8 cellular contexts compared by ENCODE assay signal in the genomic region with DNA sequence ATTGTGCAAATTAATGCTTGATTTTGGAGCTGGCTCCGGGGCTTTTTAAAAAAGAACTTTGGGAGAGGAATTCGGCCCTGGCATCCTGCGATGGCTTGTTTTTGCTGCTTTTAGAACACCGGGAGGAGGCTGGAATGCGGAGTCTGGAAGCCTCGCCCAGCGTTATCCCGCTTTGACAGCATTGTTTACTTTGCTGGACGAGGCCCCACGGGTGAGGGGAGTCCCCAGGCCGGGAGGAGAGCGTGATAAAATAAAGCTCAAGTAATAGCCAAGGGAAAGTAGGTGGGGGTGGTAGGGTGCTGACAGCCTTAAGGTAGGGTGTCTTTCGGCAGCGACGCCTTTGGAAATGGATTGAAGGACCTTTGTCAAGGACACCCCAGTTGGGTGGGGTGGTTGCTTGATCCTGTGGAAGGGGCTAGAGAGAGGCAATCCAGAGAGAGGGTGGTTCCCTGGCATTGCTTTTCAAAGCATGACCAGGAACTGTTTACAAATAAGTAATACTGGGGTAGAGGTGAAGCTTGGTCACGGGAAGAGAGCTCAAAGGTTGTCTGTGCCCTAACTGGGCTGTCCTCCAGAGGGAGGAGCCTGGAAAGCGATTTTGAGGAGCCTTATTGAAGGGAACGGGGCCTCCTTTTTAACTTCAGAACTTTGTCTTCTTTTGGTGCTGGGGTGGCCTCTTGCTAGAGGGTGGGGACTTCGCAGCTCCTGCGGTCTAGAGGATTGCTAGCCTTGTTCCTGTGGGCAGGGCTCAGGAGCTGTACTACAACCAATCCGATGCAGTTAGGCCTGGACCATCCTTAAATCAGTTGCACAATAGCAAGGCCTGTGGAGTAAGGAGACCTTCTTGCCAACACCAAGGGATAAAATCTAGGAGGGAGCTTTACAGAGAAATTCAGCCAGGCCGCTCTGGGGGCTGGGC. TPM values are rescaled to one million over a fixed set of nuclear protein-coding genes. Genes with fewer than 3 reads are reported as not detected.
A peak's percentile ranks its signal among the peaks of the same experiment; 100 is the strongest.
DNase-seq lines count a peak whose midpoint lies in the region; ATAC-seq and TF ChIP-seq lines count a peak whose summit lies in the region.

No MANE protein-coding gene starts in this region.

- peaks cover 26% of the 10 kb centered on the region for H3K36me3 Mint-ChIP-seq in activated CD8-positive, alpha-beta T cell treated with anti-CD3 and anti-CD28 coated beads, Interleukin-2, amount 10 ng/mL, durations not matched to agents 7 days and 5 days (ENCODE audit: low read depth)

- no peaks in the 10 kb centered on the region for H3K9me3 Mint-ChIP-seq in activated CD8-positive, alpha-beta T cell treated with anti-CD3 and anti-CD28 coated beads, Interleukin-2, amount 10 ng/mL, durations not matched to agents 7 days and 5 days (ENCODE audit: insufficient read depth)

- H3K9ac ChIP-seq in mucosa of stomach (ENCODE audit: low read length): peak overlapping the region; percentile 93

- peak; percentile 88 for DNase-seq in Ammon's horn (ENCODE audit: low spot score)
- peak; percentile 16 for DNase-seq in NAMALWA (ENCODE audit: low spot score)
- peak; percentile 64 for DNase-seq in activated CD8-positive, alpha-beta T cell treated with anti-CD3 and anti-CD28 coated beads, Interleukin-2, amount 10 ng/mL, durations not matched to agents 7 days and 5 days
- DNase-seq in tibial artery: peak; percentile 95 to 96

- intact Hi-C loops in tibial artery (cut with DNase I; ENCODE audit: low total_unique reads): no loop called here

- no peak for TF ChIP-seq CTCF in tibial artery (IDR thresholded peaks at IDR 0.05)

- peak overlapping the region; percentile 52 for H3K4me3 ChIP-seq in mucosa of stomach (ENCODE audit: low read length)
- H3K4me3 ChIP-seq in tibial artery: peak overlapping the region; percentile 91 to 98

- CTCF ChIA-PET in activated CD8-positive, alpha-beta T cell treated with anti-CD3 and anti-CD28 coated beads, Interleukin-2, amount 10 ng/mL, durations not matched to agents 7 days and 5 days (lab: Charles Lee): interaction anchor here (0.7 to 5.0 kb wide), 15 partner anchors 9 to 312 kb away, joined by 3 to 26 read pairs (median 4); partner anchors contain the start of genes PPA1 and TYSND1

- peak overlapping the region; percentile 99 for H3K27ac ChIP-seq in tibial artery

- H3K27me3 Mint-ChIP-seq in activated CD8-positive, alpha-beta T cell treated with anti-CD3 and anti-CD28 coated beads, Interleukin-2, amount 10 ng/mL, durations not matched to agents 7 days and 5 days (ENCODE audit: low read depth): no peaks in the 10 kb centered on the region

- ATAC-seq in GM19395 (IDR thresholded peaks at IDR 0.05; ENCODE audit: unreplicated experiment) (peak; percentile 36), esophagus mucosa (peak; percentile 84), HG03045 (IDR thresholded peaks at IDR 0.05; ENCODE audit: unreplicated experiment) (no peak)
- ATAC-seq in activated CD8-positive, alpha-beta T cell treated with anti-CD3 and anti-CD28 coated beads, Interleukin-2, amount 10 ng/mL, durations not matched to agents 7 days and 5 days: peak; percentile 52

- peaks cover 40% of the 10 kb centered on the region for H3K4me1 Mint-ChIP-seq in activated CD8-positive, alpha-beta T cell treated with anti-CD3 and anti-CD28 coated beads, Interleukin-2, amount 10 ng/mL, durations not matched to agents 7 days and 5 days (ENCODE audit: low read depth)

- H3K9me3 ChIP-seq in mucosa of stomach (ENCODE audit: control insufficient read depth, low read length) (no peaks in the 10 kb centered on the region), tibial artery (no peaks in the 10 kb centered on the region)

- H3K4me3 Mint-ChIP-seq in activated CD8-positive, alpha-beta T cell treated with anti-CD3 and anti-CD28 coated beads, Interleukin-2, amount 10 ng/mL, durations not matched to agents 7 days and 5 days: peak overlapping the region; percentile 86

- peak overlapping the region; percentile 90 for H3K27ac Mint-ChIP-seq in activated CD8-positive, alpha-beta T cell treated with anti-CD3 and anti-CD28 coated beads, Interleukin-2, amount 10 ng/mL, durations not matched to agents 7 days and 5 days

- H3K27me3 ChIP-seq in mucosa of stomach (ENCODE audit: control insufficient read depth, insufficient read depth, low read length) (no peaks in the 10 kb centered on the region), tibial artery (no peaks in the 10 kb centered on the region)

- H3K36me3 ChIP-seq in mucosa of stomach (ENCODE audit: control insufficient read depth, insufficient read depth, low read length) (no peaks in the 10 kb centered on the region), tibial artery (peaks cover 0 to 4% (median 0%) of the 10 kb centered on the region in 3 donors)

- H3K4me1 ChIP-seq in mucosa of stomach (ENCODE audit: control insufficient read depth, insufficient read depth, low read length): peaks cover 18% of the 10 kb centered on the region
- peaks cover 0 to 48% (median 32%) of the 10 kb centered on the region in 4 donors for H3K4me1 ChIP-seq in tibial artery

- POLR2A ChIA-PET in activated CD8-positive, alpha-beta T cell treated with anti-CD3 and anti-CD28 coated beads, Interleukin-2, amount 10 ng/mL, durations not matched to agents 7 days and 5 days (lab: Charles Lee): interaction anchor here (0.8 to 2.4 kb wide), 5 partner anchors 24 to 235 kb away, joined by 3 to 10 read pairs (median 6); partner anchors contain the start of gene SAR1A

RNA-seq across cellular contexts. Expression of gene EIF4EBP2, which starts 1.2 kb away (rescaled TPM):
- 10 to 100 TPM; 58.7 to 60.8 TPM for total RNA-seq in activated CD8-positive, alpha-beta T cell treated with anti-CD3 and anti-CD28 coated beads, Interleukin-2, amount 10 ng/mL, durations not matched to agents 7 days and 5 days
- 33.0 TPM for total RNA-seq in esophagus mucosa

RNA-seq across cellular contexts. Expression of gene LRRC20, which starts 22.7 kb away (rescaled TPM):
- total RNA-seq in activated CD8-positive, alpha-beta T cell treated with anti-CD3 and anti-CD28 coated beads, Interleukin-2, amount 10 ng/mL, durations not matched to agents 7 days and 5 days: 10 to 100 TPM; 19.5 to 21.4 TPM
- 7.5 TPM for total RNA-seq in esophagus mucosa

RNA-seq across cellular contexts. Expression of gene NODAL, which starts 36.3 kb away (rescaled TPM):
- not detected for total RNA-seq in activated CD8-positive, alpha-beta T cell treated with anti-CD3 and anti-CD28 coated beads, Interleukin-2, amount 10 ng/mL, durations not matched to agents 7 days and 5 days
- total RNA-seq in esophagus mucosa: 0.48 TPM

Comparison
In these comparisons a context has a peak if more than half of its experiments do, and no peak if none do; other contexts are left out.
1. DNase-seq: peak in every context shown above with its lines; median percentile 96 in tibial artery; 88 in Ammon's horn; 64 in activated CD8-positive, alpha-beta T cell treated with anti-CD3 and anti-CD28 coated beads, Interleukin-2, amount 10 ng/mL, durations not matched to agents 7 days and 5 days; 16 in NAMALWA.